16 cellular contexts compared by ENCODE assay signal in the genomic region with DNA sequence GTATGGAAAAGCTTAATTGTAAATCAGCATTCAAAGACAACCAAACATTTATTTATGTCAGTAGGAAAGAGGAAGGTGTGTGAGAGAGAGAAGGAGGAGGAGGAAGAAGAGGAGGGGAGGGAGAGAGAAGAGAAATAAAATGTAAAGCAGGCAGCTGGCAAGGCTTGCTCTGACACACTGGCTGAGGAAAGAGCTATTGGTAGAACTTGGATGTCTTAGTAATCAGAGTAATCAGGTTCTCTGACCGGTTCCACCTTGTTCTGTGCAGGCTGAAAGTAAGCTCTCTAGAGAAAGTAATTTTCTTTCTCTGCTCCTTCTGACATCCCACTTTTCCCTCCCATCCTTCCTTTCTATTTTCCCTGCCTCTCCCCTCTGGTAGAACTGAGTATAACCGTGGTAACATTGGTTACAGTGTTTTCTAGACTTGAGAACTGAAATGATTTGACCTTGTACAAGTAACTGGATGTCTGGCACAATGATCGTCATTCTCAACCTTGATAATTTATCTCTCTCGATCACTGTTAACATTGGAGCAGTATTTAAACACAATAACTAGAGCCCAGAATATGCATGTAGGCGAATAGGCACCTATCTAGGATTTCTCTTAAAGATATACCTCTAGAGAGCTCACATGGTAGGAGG.
"Had no signal": no experiment of that assay in that cellular context is flagged by ENCODE, and none has a peak within 500 bp of the region (broad histone marks: within the 10 kb centered on the region; RNA-seq: fewer than 3 reads in every experiment).

No MANE protein-coding gene starts in this region.

- H3K4me3 ChIP-seq: heart right ventricle, right atrium auricular region, skin epidermis, stomach, tibial nerve had no signal

- H3K27me3 ChIP-seq: heart right ventricle, right atrium auricular region, stomach, tibial nerve had no signal

- H3K4me1 ChIP-seq: right atrium auricular region, tibial nerve had no signal

- DNase-seq: activated CD4-positive, alpha-beta memory T cell treated with anti-CD3 and anti-CD28 coated beads for 36 hours; activated CD4-positive, CD25-positive, alpha-beta regulatory T cell treated with anti-CD3 and anti-CD28 coated beads, Interleukin-2, amount 50 U/mL, for 72 hours; activated CD8-positive, alpha-beta memory T cell treated with anti-CD3 and anti-CD28 coated beads, Interleukin-2, amount 50 U/mL, for 4 hours; activated gamma-delta T cell treated with Interleukin-2 at 50 U/mL for 16 hours; activated naive CD8-positive, alpha-beta T cell treated with anti-CD3 and anti-CD28 coated beads, Interleukin-2, amount 10 ng/mL, durations not matched to agents 7 days and 5 days; activated T-cell treated with anti-CD3 and anti-CD28 coated beads, Interleukin-2, amount 50 U/mL, for 72 hours; aorta; heart right ventricle; posterior cingulate gyrus; stimulated activated CD4-positive, alpha-beta T cell treated with anti-CD3 and anti-CD28 coated beads, Interleukin-4, amount 100 ng/mL, for 4 hours; stomach; SW 1271 had no signal

- H3K27ac ChIP-seq: heart right ventricle, right atrium auricular region, tibial nerve had no signal

- FAIRE-seq: frontal cortex had no signal

- H3K36me3 ChIP-seq: right atrium auricular region had no signal
